ENCODE assay signal across 23 cellular contexts in the genomic region with DNA sequence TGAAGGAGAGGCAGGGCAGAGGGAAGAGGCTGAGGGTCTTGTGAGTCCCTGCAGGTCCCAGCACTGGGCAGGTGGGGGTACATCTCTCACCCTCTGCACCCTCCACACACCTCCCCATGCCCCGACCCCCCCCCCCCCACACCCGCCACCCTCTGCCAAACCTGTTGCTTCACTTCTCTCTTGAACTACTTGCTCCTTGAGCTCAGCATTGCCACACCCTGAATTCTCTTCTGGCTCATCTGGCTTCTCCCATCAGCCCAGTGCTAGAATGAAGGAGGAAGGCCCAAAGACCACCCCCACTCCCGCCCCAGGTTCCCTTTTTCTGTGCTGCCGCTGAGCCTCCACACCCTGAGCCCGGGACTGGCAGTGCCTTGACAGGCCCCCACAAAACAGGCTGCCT. TPM values are rescaled to one million over a fixed set of nuclear protein-coding genes. Genes with fewer than 3 reads are reported as not detected.
DNase-seq lines count a peak whose midpoint lies in the region; ATAC-seq and TF ChIP-seq lines count a peak whose summit lies in the region.
"Had no signal": no experiment of that assay in that cellular context is flagged by ENCODE, and none has a peak within 500 bp of the region (broad histone marks: within the 10 kb centered on the region; RNA-seq: fewer than 3 reads in every experiment).

No MANE protein-coding gene starts in this region.

- peak overlapping the region; percentile 93 for H3K27ac ChIP-seq in psoas muscle
- H3K27ac ChIP-seq: C4-2B, PC-9, RWPE1 had no signal

- H3K4me1 ChIP-seq in psoas muscle: peaks cover 24% of the 10 kb centered on the region

- no peaks in the 10 kb centered on the region for H3K36me3 ChIP-seq in psoas muscle (ENCODE audit: insufficient read depth in 1 of 2, low read depth in 1 of 2)

- no peaks in the 10 kb centered on the region for H3K27me3 ChIP-seq in psoas muscle (ENCODE audit: insufficient read depth in 3 of 3, low read length in 2 of 3)

- H3K9me3 Mint-ChIP-seq in central memory CD8-positive, alpha-beta T cell: no peaks in the 10 kb centered on the region
- no peaks in the 10 kb centered on the region for H3K9me3 Mint-ChIP-seq in activated T-cell treated with anti-CD3 and anti-CD28 coated beads, Interleukin-2, amount 50 U/mL, for 72 hours
- H3K9me3 Mint-ChIP-seq: HFFc6 had no signal

- H3K36me3 Mint-ChIP-seq in central memory CD8-positive, alpha-beta T cell (ENCODE audit: insufficient read depth): peaks cover 1% of the 10 kb centered on the region
- H3K36me3 Mint-ChIP-seq in activated T-cell treated with anti-CD3 and anti-CD28 coated beads, Interleukin-2, amount 50 U/mL, for 72 hours (ENCODE audit: insufficient read depth in 2 of 2): no peaks in the 10 kb centered on the region

- no peak for TF ChIP-seq CTCF in psoas muscle (IDR thresholded peaks at IDR 0.05)

- DNase-seq in Kasumi-1 (lab: John Stamatoyannopoulos, UW) (peak; percentile 10 to 17), NOMO-1 treated with dmso at 0.1 percent for 144 hours (lab: John Stamatoyannopoulos, UW; ENCODE audit: unreplicated experiment) (peak; percentile 68), psoas muscle (no peak), dermis blood vessel endothelial cell (no peak), T-helper 9 cell (no peak), NCI-H524 (lab: John Stamatoyannopoulos, UW) (no peak)
- DNase-seq in central memory CD8-positive, alpha-beta T cell (ENCODE audit: low spot score in 2 of 2): no peak
- DNase-seq in activated T-cell treated with anti-CD3 and anti-CD28 coated beads, Interleukin-2, amount 50 U/mL, for 72 hours: no peak
- DNase-seq: DMS 273 treated with DMSO at 0.1 percent for 48 hours; H7; HFFc6; KG1; NCI-H1105 treated with DMSO at 0.1 percent for 48 hours; NCI-H1694 treated with DMSO at 0.1 percent for 48 hours; NCI-H748 treated with DMSO at 0.1 percent for 48 hours; NK-92 treated with Interleukin-12 subunit alpha and Interleukin-12 subunit beta, amount 100 ng/mL, for 24 hours; PC-9 had no signal

- no peaks in the 10 kb centered on the region for H3K9me3 ChIP-seq in psoas muscle

- no peaks in the 10 kb centered on the region for H3K4me1 Mint-ChIP-seq in central memory CD8-positive, alpha-beta T cell
- H3K4me1 Mint-ChIP-seq in activated T-cell treated with anti-CD3 and anti-CD28 coated beads, Interleukin-2, amount 50 U/mL, for 72 hours (ENCODE audit: low read depth): no peaks in the 10 kb centered on the region

- peaks cover 33% of the 10 kb centered on the region for H3K27me3 Mint-ChIP-seq in central memory CD8-positive, alpha-beta T cell
- peaks cover 7% of the 10 kb centered on the region for H3K27me3 Mint-ChIP-seq in activated T-cell treated with anti-CD3 and anti-CD28 coated beads, Interleukin-2, amount 50 U/mL, for 72 hours (ENCODE audit: low read depth)

- no peak for ATAC-seq in central memory CD8-positive, alpha-beta T cell (replicated peaks; ENCODE audit: extremely low read depth, poor library complexity, severe bottlenecking)
- ATAC-seq in psoas muscle: peak in 2 of 4 donors; percentile 26 to 28
- no peak for ATAC-seq in activated T-cell treated with anti-CD3 and anti-CD28 coated beads, Interleukin-2, amount 50 U/mL, for 72 hours (replicated peaks in 1 of 2)

- no peak overlapping the region for H3K4me3 ChIP-seq in psoas muscle
- H3K4me3 ChIP-seq: PC-9 had no signal

- intact Hi-C loops in psoas muscle (cut with DNase I): no loop called here

- H3K4me3 Mint-ChIP-seq in central memory CD8-positive, alpha-beta T cell: no peak overlapping the region
- no peak overlapping the region for H3K4me3 Mint-ChIP-seq in activated T-cell treated with anti-CD3 and anti-CD28 coated beads, Interleukin-2, amount 50 U/mL, for 72 hours
- H3K4me3 Mint-ChIP-seq: HFFc6 had no signal

- peak overlapping the region; percentile 71 for H3K27ac Mint-ChIP-seq in central memory CD8-positive, alpha-beta T cell (ENCODE audit: low read depth)
- H3K27ac Mint-ChIP-seq in activated T-cell treated with anti-CD3 and anti-CD28 coated beads, Interleukin-2, amount 50 U/mL, for 72 hours: no peak overlapping the region
- H3K27ac Mint-ChIP-seq: HFFc6 had no signal

- 58 to 78% (median 71%) methylated on average over 3 to 5 of the region's 5 CpGs for WGBS in psoas muscle, 3 donors

RNA-seq across cellular contexts. Expression of a gene that starts 6.4 kb away (rescaled TPM):
- total RNA-seq in psoas muscle (1,000 to 10,000 TPM; 2,137 to 4,600 (median 3,389) TPM), dermis blood vessel endothelial cell (not detected in 2 replicates)
- polyA plus RNA-seq in psoas muscle: 1,000 to 10,000 TPM in 2 of 3 donors, 100 to 1,000 TPM in 1; 734 to 2,687 (median 2,500) TPM
- not detected for total RNA-seq in activated T-cell treated with anti-CD3 and anti-CD28 coated beads, Interleukin-2, amount 50 U/mL, for 72 hours
- total RNA-seq: HFFc6, HT-29, M059J, NCI-H460, PC-9, SK-MEL-5 had no signal

RNA-seq across cellular contexts. Expression of a gene that starts 28.8 kb away (rescaled TPM):
- total RNA-seq in psoas muscle (10 to 100 TPM in 2 of 4 donors, 1 to 10 TPM in 1, under 1 TPM in 1; 0.92 to 17.7 (median 6.0) TPM), dermis blood vessel endothelial cell (0.09 and 0.68 TPM in 2 replicates)
- polyA plus RNA-seq in psoas muscle: 1 to 10 TPM in 2 of 3 donors, under 1 TPM in 1; 0.23 to 7.4 (median 5.4) TPM
- not detected for total RNA-seq in activated T-cell treated with anti-CD3 and anti-CD28 coated beads, Interleukin-2, amount 50 U/mL, for 72 hours
- total RNA-seq: HFFc6, NCI-H460 had no signal

RNA-seq across cellular contexts. Expression of a gene that starts 41.1 kb away (rescaled TPM):
- total RNA-seq in psoas muscle (100 to 1,000 TPM in 1 of 4 donors, 10 to 100 TPM in 3; 41.8 to 116 (median 78.9) TPM), dermis blood vessel endothelial cell (29.4 and 56.3 TPM in 2 replicates)
- 10 to 100 TPM; 42.3 to 62.4 (median 55.1) TPM for polyA plus RNA-seq in psoas muscle
- total RNA-seq in activated T-cell treated with anti-CD3 and anti-CD28 coated beads, Interleukin-2, amount 50 U/mL, for 72 hours: 10 to 100 TPM; 10.7 to 25.6 TPM

RNA-seq across cellular contexts. Expression of a gene that starts 50.4 kb away (rescaled TPM):
- 10 to 100 TPM in 1 of 4 donors, 1 to 10 TPM in 3; 4.3 to 26.6 (median 6.1) TPM for total RNA-seq in psoas muscle
- polyA plus RNA-seq in psoas muscle: 1 to 10 TPM in 2 of 3 donors, under 1 TPM in 1; 0.52 to 5.9 (median 4.3) TPM
- total RNA-seq in dermis blood vessel endothelial cell: not detected in 2 replicates
- total RNA-seq in activated T-cell treated with anti-CD3 and anti-CD28 coated beads, Interleukin-2, amount 50 U/mL, for 72 hours: not detected
- total RNA-seq: HFFc6, M059J, NCI-H460, SK-MEL-5 had no signal

Comparison
In these comparisons a context has a peak if more than half of its experiments do, and no peak if none do; other contexts are left out.
1. DNase-seq: peak in Kasumi-1 (2 of 2) and NOMO-1 treated with dmso at 0.1 percent for 144 hours (single experiment); none in central memory CD8-positive, alpha-beta T cell (0 of 2), psoas muscle (0 of 2), dermis blood vessel endothelial cell (single experiment), T-helper 9 cell (single experiment), activated T-cell treated with anti-CD3 and anti-CD28 coated beads, Interleukin-2, amount 50 U/mL, for 72 hours (0 of 2) and NCI-H524 (0 of 2).
2. RNA of a gene that starts 6.4 kb away (total RNA-seq): 2,137 to 4,600 TPM in psoas muscle; not detected in activated T-cell treated with anti-CD3 and anti-CD28 coated beads, Interleukin-2, amount 50 U/mL, for 72 hours and not detected in dermis blood vessel endothelial cell; every median in the first group is over 1,000 times any median in the second.